Comparison of ENCODE assay signal across 1 cellular context in the genomic region with DNA sequence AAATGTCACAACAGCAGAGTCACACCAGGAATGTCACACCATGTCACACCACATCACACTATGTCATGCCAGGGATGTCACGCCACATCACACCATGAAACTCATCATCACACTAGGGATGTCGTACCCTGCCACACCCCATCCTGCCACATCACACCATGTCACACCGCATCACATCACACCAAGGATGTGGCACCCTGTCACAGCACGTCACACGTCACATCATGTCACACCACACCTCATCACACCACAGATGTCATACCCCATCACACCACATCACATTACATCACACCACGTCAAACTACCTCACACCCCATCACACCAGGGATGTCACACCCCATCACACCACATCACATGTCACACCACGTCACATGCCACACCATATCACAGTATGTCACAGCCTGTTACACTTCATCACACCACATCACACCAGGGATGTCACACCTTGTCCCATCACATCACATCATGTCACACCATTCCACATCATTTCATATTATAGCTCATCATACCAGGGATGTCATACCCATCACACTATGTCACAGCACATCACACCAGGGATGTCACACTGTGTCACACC.
TF ChIP-seq lines count a peak whose summit lies in the region.

No MANE protein-coding gene starts in this region.

TF ChIP-seq in GM23338, 12 proteins besides CTCF, POLR2A, EP300 and RAD21 (continued from another document):
- TF ChIP-seq, protein P1, sequence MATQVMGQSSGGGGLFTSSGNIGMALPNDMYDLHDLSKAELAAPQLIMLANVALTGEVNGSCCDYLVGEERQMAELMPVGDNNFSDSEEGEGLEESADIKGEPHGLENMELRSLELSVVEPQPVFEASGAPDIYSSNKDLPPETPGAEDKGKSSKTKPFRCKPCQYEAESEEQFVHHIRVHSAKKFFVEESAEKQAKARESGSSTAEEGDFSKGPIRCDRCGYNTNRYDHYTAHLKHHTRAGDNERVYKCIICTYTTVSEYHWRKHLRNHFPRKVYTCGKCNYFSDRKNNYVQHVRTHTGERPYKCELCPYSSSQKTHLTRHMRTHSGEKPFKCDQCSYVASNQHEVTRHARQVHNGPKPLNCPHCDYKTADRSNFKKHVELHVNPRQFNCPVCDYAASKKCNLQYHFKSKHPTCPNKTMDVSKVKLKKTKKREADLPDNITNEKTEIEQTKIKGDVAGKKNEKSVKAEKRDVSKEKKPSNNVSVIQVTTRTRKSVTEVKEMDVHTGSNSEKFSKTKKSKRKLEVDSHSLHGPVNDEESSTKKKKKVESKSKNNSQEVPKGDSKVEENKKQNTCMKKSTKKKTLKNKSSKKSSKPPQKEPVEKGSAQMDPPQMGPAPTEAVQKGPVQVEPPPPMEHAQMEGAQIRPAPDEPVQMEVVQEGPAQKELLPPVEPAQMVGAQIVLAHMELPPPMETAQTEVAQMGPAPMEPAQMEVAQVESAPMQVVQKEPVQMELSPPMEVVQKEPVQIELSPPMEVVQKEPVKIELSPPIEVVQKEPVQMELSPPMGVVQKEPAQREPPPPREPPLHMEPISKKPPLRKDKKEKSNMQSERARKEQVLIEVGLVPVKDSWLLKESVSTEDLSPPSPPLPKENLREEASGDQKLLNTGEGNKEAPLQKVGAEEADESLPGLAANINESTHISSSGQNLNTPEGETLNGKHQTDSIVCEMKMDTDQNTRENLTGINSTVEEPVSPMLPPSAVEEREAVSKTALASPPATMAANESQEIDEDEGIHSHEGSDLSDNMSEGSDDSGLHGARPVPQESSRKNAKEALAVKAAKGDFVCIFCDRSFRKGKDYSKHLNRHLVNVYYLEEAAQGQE (IDR thresholded peaks at IDR 0.05; ENCODE audit: unreplicated experiment), result no peak
- TF ChIP-seq EZH2phosphoT487 (IDR thresholded peaks at IDR 0.05; ENCODE audit: unreplicated experiment) (no peak), NANOG (IDR thresholded peaks at IDR 0.05; ENCODE audit: borderline replicate concordance) (no peak)
TF ChIP-seq in GM23338: peak in this region for 0.
